ENCODE assay signal across 1 cellular context in the genomic region with DNA sequence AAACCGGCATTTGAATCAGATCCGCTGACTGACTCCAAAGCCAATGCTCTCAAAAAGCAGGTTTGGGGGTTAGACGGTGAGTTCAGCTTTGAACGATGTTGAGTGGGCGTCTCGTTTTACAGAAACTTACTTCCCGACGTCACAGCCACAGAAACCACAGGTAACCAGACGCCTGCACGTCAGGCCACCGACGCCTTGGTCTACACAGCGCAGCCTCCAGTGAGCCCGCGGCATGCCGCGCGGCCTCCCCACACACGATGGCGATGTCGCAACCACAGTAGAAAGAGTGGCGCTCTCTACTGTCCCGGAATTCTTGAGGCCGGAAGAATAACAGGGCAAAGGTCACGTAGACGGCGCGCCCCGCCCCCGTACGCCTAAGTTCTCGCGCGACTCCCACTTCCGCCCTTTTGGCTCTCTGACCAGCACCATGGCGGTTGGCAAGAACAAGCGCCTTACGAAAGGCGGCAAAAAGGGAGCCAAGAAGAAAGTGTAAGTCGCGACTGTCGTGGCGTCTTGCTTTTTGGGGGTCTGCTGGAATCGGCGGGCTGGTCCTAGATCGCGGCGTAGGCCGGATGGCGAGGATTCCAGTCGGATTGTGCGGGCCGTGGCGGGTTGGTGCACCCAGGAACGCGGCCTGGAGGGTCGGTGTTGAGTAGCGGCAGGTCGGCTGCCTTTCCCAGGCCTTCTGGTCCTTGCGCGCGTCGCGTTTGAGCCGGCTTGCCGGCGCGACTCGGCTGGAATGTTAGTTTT.
TF ChIP-seq lines count a peak whose summit lies in the region.

RPS3A (plus strand) TSS at position 403 of the 750 bp plus-strand sequence; CDS start at position 428, 25 bp downstream.

TF ChIP-seq in K562, 482 proteins besides CTCF, POLR2A, EP300 and RAD21 (continued from another document):
- peak; percentile 92; the same call in 1 of the 2 replicates for TF ChIP-seq IRF1 (CRISPR knock-in tag; IDR thresholded peaks at IDR 0.05; ENCODE audit: borderline replicate concordance)
- TF ChIP-seq ZNF75A (CRISPR knock-in tag; IDR thresholded peaks at IDR 0.05) = no peak
- TF ChIP-seq TAL1 (IDR thresholded peaks at IDR 0.05) = no peak; the same call in 1 of the 2 replicates
- TF ChIP-seq, protein P1, sequence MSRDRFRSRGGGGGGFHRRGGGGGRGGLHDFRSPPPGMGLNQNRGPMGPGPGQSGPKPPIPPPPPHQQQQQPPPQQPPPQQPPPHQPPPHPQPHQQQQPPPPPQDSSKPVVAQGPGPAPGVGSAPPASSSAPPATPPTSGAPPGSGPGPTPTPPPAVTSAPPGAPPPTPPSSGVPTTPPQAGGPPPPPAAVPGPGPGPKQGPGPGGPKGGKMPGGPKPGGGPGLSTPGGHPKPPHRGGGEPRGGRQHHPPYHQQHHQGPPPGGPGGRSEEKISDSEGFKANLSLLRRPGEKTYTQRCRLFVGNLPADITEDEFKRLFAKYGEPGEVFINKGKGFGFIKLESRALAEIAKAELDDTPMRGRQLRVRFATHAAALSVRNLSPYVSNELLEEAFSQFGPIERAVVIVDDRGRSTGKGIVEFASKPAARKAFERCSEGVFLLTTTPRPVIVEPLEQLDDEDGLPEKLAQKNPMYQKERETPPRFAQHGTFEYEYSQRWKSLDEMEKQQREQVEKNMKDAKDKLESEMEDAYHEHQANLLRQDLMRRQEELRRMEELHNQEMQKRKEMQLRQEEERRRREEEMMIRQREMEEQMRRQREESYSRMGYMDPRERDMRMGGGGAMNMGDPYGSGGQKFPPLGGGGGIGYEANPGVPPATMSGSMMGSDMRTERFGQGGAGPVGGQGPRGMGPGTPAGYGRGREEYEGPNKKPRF (IDR thresholded peaks at IDR 0.05; ENCODE audit: low read depth, low read length) = no peak
- TF ChIP-seq KAT8 (IDR thresholded peaks at IDR 0.05; ENCODE audit: low read depth) = 0 out of 2 replicates have a peak, but pooled peaks have one; percentile 42
- TF ChIP-seq, protein P2, sequence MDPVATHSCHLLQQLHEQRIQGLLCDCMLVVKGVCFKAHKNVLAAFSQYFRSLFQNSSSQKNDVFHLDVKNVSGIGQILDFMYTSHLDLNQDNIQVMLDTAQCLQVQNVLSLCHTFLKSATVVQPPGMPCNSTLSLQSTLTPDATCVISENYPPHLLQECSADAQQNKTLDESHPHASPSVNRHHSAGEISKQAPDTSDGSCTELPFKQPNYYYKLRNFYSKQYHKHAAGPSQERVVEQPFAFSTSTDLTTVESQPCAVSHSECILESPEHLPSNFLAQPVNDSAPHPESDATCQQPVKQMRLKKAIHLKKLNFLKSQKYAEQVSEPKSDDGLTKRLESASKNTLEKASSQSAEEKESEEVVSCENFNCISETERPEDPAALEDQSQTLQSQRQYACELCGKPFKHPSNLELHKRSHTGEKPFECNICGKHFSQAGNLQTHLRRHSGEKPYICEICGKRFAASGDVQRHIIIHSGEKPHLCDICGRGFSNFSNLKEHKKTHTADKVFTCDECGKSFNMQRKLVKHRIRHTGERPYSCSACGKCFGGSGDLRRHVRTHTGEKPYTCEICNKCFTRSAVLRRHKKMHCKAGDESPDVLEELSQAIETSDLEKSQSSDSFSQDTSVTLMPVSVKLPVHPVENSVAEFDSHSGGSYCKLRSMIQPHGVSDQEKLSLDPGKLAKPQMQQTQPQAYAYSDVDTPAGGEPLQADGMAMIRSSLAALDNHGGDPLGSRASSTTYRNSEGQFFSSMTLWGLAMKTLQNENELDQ (CRISPR knock-in tag; IDR thresholded peaks at IDR 0.05; ENCODE audit: borderline replicate concordance) = peak; percentile 96; the same call in 1 of the 2 replicates
- peak; percentile 96 for TF ChIP-seq CHD2 (IDR thresholded peaks at IDR 0.05; ENCODE audit: low read depth, low read length)
- TF ChIP-seq, protein P3, sequence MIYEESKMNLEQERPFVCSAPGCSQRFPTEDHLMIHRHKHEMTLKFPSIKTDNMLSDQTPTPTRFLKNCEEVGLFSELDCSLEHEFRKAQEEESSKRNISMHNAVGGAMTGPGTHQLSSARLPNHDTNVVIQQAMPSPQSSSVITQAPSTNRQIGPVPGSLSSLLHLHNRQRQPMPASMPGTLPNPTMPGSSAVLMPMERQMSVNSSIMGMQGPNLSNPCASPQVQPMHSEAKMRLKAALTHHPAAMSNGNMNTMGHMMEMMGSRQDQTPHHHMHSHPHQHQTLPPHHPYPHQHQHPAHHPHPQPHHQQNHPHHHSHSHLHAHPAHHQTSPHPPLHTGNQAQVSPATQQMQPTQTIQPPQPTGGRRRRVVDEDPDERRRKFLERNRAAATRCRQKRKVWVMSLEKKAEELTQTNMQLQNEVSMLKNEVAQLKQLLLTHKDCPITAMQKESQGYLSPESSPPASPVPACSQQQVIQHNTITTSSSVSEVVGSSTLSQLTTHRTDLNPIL (CRISPR knock-in tag; IDR thresholded peaks at IDR 0.05) = no peak
- TF ChIP-seq GABPB2 (CRISPR knock-in tag; conservative IDR thresholded peaks at IDR 0.05) = no peak
- TF ChIP-seq BCLAF1 (IDR thresholded peaks at IDR 0.05; ENCODE audit: borderline replicate concordance in 1 of 2, control insufficient read depth in 1 of 2, low read depth in 2 of 2, low read length in 1 of 2) = peak in 1 of 2 experiments; percentile 95; a peak in 2 of 4 replicates
- peak; percentile 98 for TF ChIP-seq SP2 (IDR thresholded peaks at IDR 0.05; ENCODE audit: extremely low read depth, low read depth, low read length, poor library complexity, severe bottlenecking)
TF ChIP-seq in K562: peak in this region for 224.
